24 cellular contexts compared by ENCODE assay signal in the genomic region with DNA sequence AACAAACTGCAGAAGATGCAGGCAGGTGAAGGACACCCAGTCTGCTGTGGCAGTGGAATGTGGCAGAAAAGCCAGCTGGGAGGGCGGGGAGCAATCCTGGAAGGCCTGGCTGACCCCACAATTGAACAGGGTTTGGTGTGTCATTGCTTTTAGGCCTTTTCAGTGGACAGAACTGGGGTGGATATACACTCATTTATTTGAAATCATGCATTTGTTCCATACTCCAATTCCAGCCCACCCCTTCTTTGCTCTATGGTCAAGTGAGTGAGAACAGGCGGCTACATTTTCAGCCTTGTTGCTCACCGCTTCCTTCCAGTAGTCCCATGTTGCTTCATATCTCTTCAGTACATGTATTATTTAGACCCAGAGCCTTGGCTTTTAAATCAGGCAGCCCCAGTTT.
"Had no signal": no experiment of that assay in that cellular context is flagged by ENCODE, and none has a peak within 500 bp of the region (broad histone marks: within the 10 kb centered on the region; RNA-seq: fewer than 3 reads in every experiment).

No MANE protein-coding gene starts in this region.

- H3K4me1 Mint-ChIP-seq: activated CD4-positive, alpha-beta T cell treated with anti-CD3 and anti-CD28 coated beads, Interleukin-2, amount 10 ng/mL, durations not matched to agents 7 days and 5 days; activated naive CD8-positive, alpha-beta T cell treated with anti-CD3 and anti-CD28 coated beads, Interleukin-2, amount 50 U/mL, for 24 hours had no signal

- H3K27me3 Mint-ChIP-seq: activated CD4-positive, alpha-beta memory T cell treated with anti-CD3 and anti-CD28 coated beads for 36 hours; activated CD4-positive, alpha-beta T cell treated with anti-CD3 and anti-CD28 coated beads, Interleukin-2, amount 10 ng/mL, durations not matched to agents 7 days and 5 days; activated naive CD8-positive, alpha-beta T cell treated with anti-CD3 and anti-CD28 coated beads, Interleukin-2, amount 50 U/mL, for 24 hours had no signal

- H3K27ac Mint-ChIP-seq: activated CD4-positive, alpha-beta memory T cell treated with anti-CD3 and anti-CD28 coated beads for 36 hours; activated CD4-positive, alpha-beta T cell treated with anti-CD3 and anti-CD28 coated beads, Interleukin-2, amount 10 ng/mL, durations not matched to agents 7 days and 5 days; activated naive CD4-positive, alpha-beta T cell treated with anti-CD3 and anti-CD28 coated beads, Interleukin-2, amount 50 U/mL, for 72 hours; activated naive CD8-positive, alpha-beta T cell treated with anti-CD3 and anti-CD28 coated beads, Interleukin-2, amount 50 U/mL, for 24 hours had no signal

- H3K27me3 ChIP-seq: ascending aorta, body of pancreas, MG63, SJSA1 had no signal

- ATAC-seq: activated naive CD4-positive, alpha-beta T cell treated with anti-CD3 and anti-CD28 coated beads, Interleukin-2, amount 50 U/mL, for 72 hours; activated naive CD8-positive, alpha-beta T cell treated with anti-CD3 and anti-CD28 coated beads, Interleukin-2, amount 50 U/mL, for 24 hours; activated T-cell treated with anti-CD3 and anti-CD28 coated beads, Interleukin-2, amount 50 U/mL, for 4 hours; body of pancreas; SK-N-SH treated with all-trans-retinoic acid at 6 μM for 48 hours had no signal

- H3K27ac ChIP-seq: ascending aorta, body of pancreas, SJSA1 had no signal

- H3K9me3 ChIP-seq: ascending aorta, body of pancreas, MG63, SJSA1 had no signal

- H3K9me3 Mint-ChIP-seq: activated CD4-positive, alpha-beta memory T cell treated with anti-CD3 and anti-CD28 coated beads for 36 hours; activated CD4-positive, alpha-beta T cell treated with anti-CD3 and anti-CD28 coated beads, Interleukin-2, amount 10 ng/mL, durations not matched to agents 7 days and 5 days; activated naive CD4-positive, alpha-beta T cell treated with anti-CD3 and anti-CD28 coated beads, Interleukin-2, amount 50 U/mL, for 72 hours; activated naive CD8-positive, alpha-beta T cell treated with anti-CD3 and anti-CD28 coated beads, Interleukin-2, amount 50 U/mL, for 24 hours; activated T-cell treated with anti-CD3 and anti-CD28 coated beads, Interleukin-2, amount 50 U/mL, for 4 hours had no signal

- H3K4me3 Mint-ChIP-seq: activated CD4-positive, alpha-beta memory T cell treated with anti-CD3 and anti-CD28 coated beads for 36 hours; activated CD4-positive, alpha-beta T cell treated with anti-CD3 and anti-CD28 coated beads, Interleukin-2, amount 10 ng/mL, durations not matched to agents 7 days and 5 days; activated naive CD8-positive, alpha-beta T cell treated with anti-CD3 and anti-CD28 coated beads, Interleukin-2, amount 50 U/mL, for 24 hours; activated T-cell treated with anti-CD3 and anti-CD28 coated beads, Interleukin-2, amount 50 U/mL, for 4 hours had no signal

- H3K4me1 ChIP-seq: body of pancreas, SJSA1 had no signal

- H3K36me3 ChIP-seq: MG63 had no signal

- H3K4me3 ChIP-seq: ascending aorta, body of pancreas, MG63, SJSA1 had no signal

- DNase-seq: activated CD4-positive, alpha-beta memory T cell treated with anti-CD3 and anti-CD28 coated beads for 36 hours; activated CD4-positive, alpha-beta T cell treated with anti-CD3 and anti-CD28 coated beads, Interleukin-2, amount 10 ng/mL, durations not matched to agents 7 days and 5 days; activated CD4-positive, CD25-positive, alpha-beta regulatory T cell; activated CD8-positive, alpha-beta memory T cell treated with anti-CD3 and anti-CD28 coated beads for 24 hours; activated effector memory CD4-positive, alpha-beta T cell treated with anti-CD3 and anti-CD28 coated beads, Interleukin-2, amount 50 U/mL, for 16 hours; activated naive CD4-positive, alpha-beta T cell treated with Interleukin-2 at 50 U/mL for 16 hours; activated naive CD8-positive, alpha-beta T cell treated with anti-CD3 and anti-CD28 coated beads, Interleukin-2, amount 50 U/mL, for 24 hours; activated T-cell treated with anti-CD3 and anti-CD28 coated beads, Interleukin-2, amount 50 U/mL, for 4 hours; amniotic stem cell; body of pancreas; MG63; NCI-H1105 treated with DMSO at 0.1 percent for 48 hours; NCI-H1436 treated with DMSO at 0.1 percent for 48 hours; NCI-H187; NCI-H2081; NCI-H446; NCI-H524; SHP77; SW 1271; T1000 had no signal
